ENCODE assay signal across 8 cellular contexts in the genomic region with DNA sequence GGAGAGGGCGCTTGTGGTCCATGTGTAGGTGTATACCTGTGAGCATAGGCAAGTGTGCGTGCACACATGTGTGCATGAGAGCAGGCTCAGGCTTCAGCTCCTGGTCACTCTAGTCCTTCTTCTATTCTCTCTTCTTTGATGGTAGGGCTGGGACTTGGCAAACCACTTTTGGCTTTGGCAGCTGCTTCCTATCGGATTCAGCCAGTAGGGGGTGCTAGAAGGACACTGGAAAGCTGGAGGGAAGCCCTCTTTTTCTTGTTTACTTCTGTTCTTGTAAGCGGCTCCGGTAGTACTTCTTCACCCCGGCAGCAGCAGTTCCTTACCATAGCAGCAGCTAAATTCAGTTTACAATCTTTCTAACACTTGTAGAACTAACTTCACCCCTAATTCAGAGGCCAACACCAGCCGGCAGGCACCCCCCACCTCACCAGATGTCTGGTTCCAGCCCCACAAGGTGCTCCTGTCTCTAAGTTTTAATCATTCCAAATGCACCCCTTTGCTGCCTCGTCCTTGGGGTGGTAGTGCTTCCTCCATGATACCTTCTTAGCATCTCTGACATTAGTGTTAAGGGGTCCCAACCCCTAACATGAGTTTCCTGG. TPM values are rescaled to one million over a fixed set of nuclear protein-coding genes. Genes with fewer than 3 reads are reported as not detected.
DNase-seq lines count a peak whose midpoint lies in the region; ATAC-seq and TF ChIP-seq lines count a peak whose summit lies in the region.

No MANE protein-coding gene starts in this region.

- no peak overlapping the region for H3K9ac ChIP-seq in fibroblast of lung (ENCODE audit: insufficient read depth, low read length)

- peaks cover 9% of the 10 kb centered on the region for H3K27me3 ChIP-seq in AG04450 (ENCODE audit: control insufficient read depth, insufficient read depth, low read length)
- no peaks in the 10 kb centered on the region for H3K27me3 ChIP-seq in fibroblast of lung (ENCODE audit: control insufficient read depth, insufficient read depth, low read length)

- H3K4me2 ChIP-seq in fibroblast of lung (ENCODE audit: extremely low read depth, insufficient read depth, low read length), result no peak overlapping the region

- no peaks in the 10 kb centered on the region for H3K36me3 ChIP-seq in fibroblast of lung (ENCODE audit: control insufficient read depth, insufficient read depth, low read length)

- POLR2A ChIA-PET in AG04450 (lab: Yijun Ruan, JAX), result no interaction called here

- no peak for DNase-seq in AG04450 (ENCODE audit: low read depth, low spot score)
- peak; percentile 73 for DNase-seq in GM13977 (ENCODE audit: low spot score)
- peak; percentile 55 for DNase-seq in NCI-H774 (lab: John Stamatoyannopoulos, UW)
- DNase-seq in activated CD8-positive, alpha-beta memory T cell treated with anti-CD3 and anti-CD28 coated beads for 48 hours (ENCODE audit: low read depth in 2 of 3, low spot score in 2 of 3), result peak in 2 of 3 experiments; percentile 42 to 67
- peak; percentile 21 to 44 for DNase-seq in fibroblast of lung (ENCODE audit: low read depth in 2 of 2)
- no peak for DNase-seq in retinal pigment epithelial cell (ENCODE audit: low read depth)
- no peak for DNase-seq in NCI-H226

- H3K79me2 ChIP-seq in fibroblast of lung (ENCODE audit: control insufficient read depth, insufficient read depth, low read length), result no peaks in the 10 kb centered on the region

- in situ Hi-C loops in GM13977 (cut with MboI; ENCODE audit: low pct_unique_long_range_greater_than_20kb, low sequenced_read_pairs, unreplicated experiment), result loop anchor here (25.0 kb wide), 1 partner anchor 529 kb away; no protein-coding TSS in a partner anchor

- no peaks in the 10 kb centered on the region for H4K20me1 ChIP-seq in fibroblast of lung (ENCODE audit: control insufficient read depth, extremely low read depth, insufficient read depth, low read length)

- H3K4me1 ChIP-seq in fibroblast of lung (ENCODE audit: control insufficient read depth, extremely low read depth, insufficient read depth, low read length), result no peaks in the 10 kb centered on the region

- no peak for ATAC-seq in HG02970 (IDR thresholded peaks at IDR 0.05; ENCODE audit: low FRiP score, unreplicated experiment)

- TF ChIP-seq CTCF in AG04450 (IDR thresholded peaks at IDR 0.05; ENCODE audit: low read depth, low read length), result peak; percentile 38
- TF ChIP-seq CTCF in GM13977 (IDR thresholded peaks at IDR 0.05; ENCODE audit: extremely low read depth, insufficient read depth, missing control alignments), result peak; percentile 81
- peak; percentile 28 to 50 for TF ChIP-seq CTCF in fibroblast of lung (conservative IDR thresholded peaks at IDR 0.05 in 1 of 2, IDR thresholded peaks at IDR 0.05 in 1 of 2; ENCODE audit: low read depth in 1 of 2, low read length in 2 of 2)
- TF ChIP-seq CTCF in retinal pigment epithelial cell (conservative IDR thresholded peaks at IDR 0.05; ENCODE audit: low read depth, low read length), result peak; percentile 69

- no peak overlapping the region for H3K27ac ChIP-seq in AG04450 (ENCODE audit: low read depth, low read length)
- no peak overlapping the region for H3K27ac ChIP-seq in fibroblast of lung (ENCODE audit: insufficient read depth, low read length)

- CTCF ChIA-PET in AG04450 (lab: Charles Lee), result interaction anchor here (0.5 to 8.1 kb wide), 12 partner anchors 10 to 423 kb away, joined by 3 to 283 read pairs (median 4); partner anchors contain the start of genes DTL and INTS7

- H2AFZ ChIP-seq in fibroblast of lung (ENCODE audit: low read length), result no peak overlapping the region

- H3K4me3 ChIP-seq in AG04450 (ENCODE audit: low read depth, low read length) (no peak overlapping the region), fibroblast of lung (replicated peaks in 1 of 4; ENCODE audit: control extremely low read depth in 1 of 4, insufficient read depth in 1 of 4, low read depth in 3 of 4, low read length in 4 of 4) (no peak overlapping the region), retinal pigment epithelial cell (ENCODE audit: low read length) (no peak overlapping the region)

- H3K9me3 ChIP-seq in AG04450 (ENCODE audit: control insufficient read depth, insufficient read depth, low read length) (peaks cover 12% of the 10 kb centered on the region), fibroblast of lung (ENCODE audit: control insufficient read depth, insufficient read depth, low read depth, low read length) (no peaks in the 10 kb centered on the region)

RNA-seq across cellular contexts. Expression of gene NENF, which starts 25.1 kb away (rescaled TPM):
- polyA plus RNA-seq in AG04450 (2011; rRNA removed) (73.4 and 81.7 TPM in 2 replicates), fibroblast of lung (33.3 and 39.5 TPM in 2 replicates)
- polyA minus RNA-seq in AG04450 (2011; rRNA and poly(A)+ RNA removed), result 17.2 and 22.2 TPM in 2 replicates
- 58.1 and 65.5 TPM in 2 replicates for total RNA-seq in fibroblast of lung
- 76.3 and 99.6 TPM in 2 replicates for polyA plus RNA-seq in fibroblast of lung (2012)
- polyA minus RNA-seq in fibroblast of lung (ENCODE audit: low replicate concordance), result 23.9 and 29.3 TPM in 2 replicates

RNA-seq across cellular contexts. Expression of gene PACC1, which starts 43.2 kb away (rescaled TPM):
- polyA plus RNA-seq in AG04450 (2011; rRNA removed) (10.6 and 12.6 TPM in 2 replicates), fibroblast of lung (5.7 and 8.4 TPM in 2 replicates)
- polyA minus RNA-seq in AG04450 (2011; rRNA and poly(A)+ RNA removed), result 13.5 and 22.7 TPM in 2 replicates
- total RNA-seq in fibroblast of lung, result 9.0 and 16.0 TPM in 2 replicates
- 3.9 and 6.1 TPM in 2 replicates for polyA plus RNA-seq in fibroblast of lung (2012)
- polyA minus RNA-seq in fibroblast of lung (ENCODE audit: low replicate concordance), result 12.9 and 19.2 TPM in 2 replicates

Comparison
In these comparisons a context has a peak if more than half of its experiments do, and no peak if none do; other contexts are left out.
1. DNase-seq: peak in GM13977 (single experiment), NCI-H774 (single experiment), activated CD8-positive, alpha-beta memory T cell treated with anti-CD3 and anti-CD28 coated beads for 48 hours (2 of 3) and fibroblast of lung (2 of 2); none in AG04450 (single experiment), retinal pigment epithelial cell (single experiment) and NCI-H226 (single experiment).
2. Peak in every context shown above with its lines, with median percentiles within 50 percentile points of each other: CTCF ChIP-seq.